21 cellular contexts compared by ENCODE assay signal in genomic region chr10:114982989-114983388, GRCh38.
"Had no signal": no experiment of that assay in that cellular context is flagged by ENCODE, and none has a peak within 500 bp of the region (broad histone marks: within the 10 kb centered on the region; RNA-seq: fewer than 3 reads in every experiment).

No MANE protein-coding gene starts in this region.

- H3K27me3 Mint-ChIP-seq: IgD-negative memory B cell had no signal

- H3K27me3 ChIP-seq: MG63 had no signal

- H3K4me3 ChIP-seq: MG63 had no signal

- H3K27ac Mint-ChIP-seq: IgD-negative memory B cell had no signal

- DNase-seq: KBM-7, MG63, NCI-H1092, NCI-H1105 treated with DMSO at 0.1 percent for 48 hours, NCI-H1417 treated with DMSO at 0.1 percent for 48 hours, NCI-H187, NCI-H2029, NCI-H2081 treated with DMSO at 0.1 percent for 48 hours, NCI-H2171, NCI-H226, NCI-H446, NCI-H510A, NCI-H524 treated with DMSO at 0.1 percent for 48 hours, NCI-H69, NCI-H774, SHP77, SK-N-SH had no signal

- H3K9ac ChIP-seq: SK-N-SH had no signal

- H3K27ac ChIP-seq: HL-60, RWPE1 had no signal

- FAIRE-seq: HTR-8/SVneo had no signal

- H3K4me2 ChIP-seq: SK-N-SH had no signal

- H3K4me3 Mint-ChIP-seq: IgD-negative memory B cell had no signal
